18 cellular contexts compared by ENCODE assay signal in genomic region chr2:128404709-128405466, GRCh38.
DNase-seq lines count a peak whose midpoint lies in the region; ATAC-seq and TF ChIP-seq lines count a peak whose summit lies in the region.
"Had no signal": no experiment of that assay in that cellular context is flagged by ENCODE, and none has a peak within 500 bp of the region (broad histone marks: within the 10 kb centered on the region; RNA-seq: fewer than 3 reads in every experiment).

No MANE protein-coding gene starts in this region.

- peaks cover 3% of the 10 kb centered on the region for H3K36me3 Mint-ChIP-seq in endodermal cell (ENCODE audit: low read depth)
- no peaks in the 10 kb centered on the region for H3K36me3 Mint-ChIP-seq in progenitor cell of endocrine pancreas (ENCODE audit: insufficient read depth)
- H3K36me3 Mint-ChIP-seq: CD4-positive, CD25-positive, alpha-beta regulatory T cell had no signal

- intact Hi-C loops in vagina (cut with DNase I): no loop called here

- TF ChIP-seq POLR2A in vagina (IDR thresholded peaks at IDR 0.05): no peak

- no peak for ATAC-seq in GM21619 (IDR thresholded peaks at IDR 0.05; ENCODE audit: unreplicated experiment)
- ATAC-seq: PC-3 had no signal

- H3K27me3 Mint-ChIP-seq in endodermal cell (ENCODE audit: insufficient read depth): peaks cover 32% of the 10 kb centered on the region
- H3K27me3 Mint-ChIP-seq in progenitor cell of endocrine pancreas: peaks cover 51% of the 10 kb centered on the region

- H3K4me1 Mint-ChIP-seq in endodermal cell (peaks cover 38% of the 10 kb centered on the region), progenitor cell of endocrine pancreas (ENCODE audit: low read depth) (peaks cover 15% of the 10 kb centered on the region)

- H3K9me3 ChIP-seq in endodermal cell (ENCODE audit: control insufficient read depth, low read length) (peaks cover 4% of the 10 kb centered on the region), vagina (no peaks in the 10 kb centered on the region)

- DNase-seq in activated effector memory CD4-positive, alpha-beta T cell treated with anti-CD3 and anti-CD28 coated beads, Interleukin-2, amount 50 U/mL, for 16 hours: peak; percentile 14
- DNase-seq in activated effector memory CD4-positive, alpha-beta T cell treated with Interleukin-2 at 50 U/mL for 16 hours: no peak
- peak; percentile 16 for DNase-seq in endodermal cell
- DNase-seq in progenitor cell of endocrine pancreas (ENCODE audit: low spot score, unreplicated experiment): no peak
- peak; percentile 37 to 76 for DNase-seq in vagina (ENCODE audit: extremely low spot score in 2 of 2)
- no peak for DNase-seq in stimulated activated CD4-positive, alpha-beta T cell treated with anti-CD3 and anti-CD28 coated beads, Interleukin-15, amount 100 ng/mL, for 24 hours
- no peak for DNase-seq in activated gamma-delta T cell (lab: John Stamatoyannopoulos, UW)
- DNase-seq: AML-193; Calu3; CD4-positive, CD25-positive, alpha-beta regulatory T cell; HFFc6; KG1; NCI-H1105; NCI-H1694 treated with DMSO at 0.1 percent for 48 hours; NCI-H446; NCI-H748 treated with DMSO at 0.1 percent for 48 hours; PC-3 had no signal

- TF ChIP-seq CTCF in endodermal cell (conservative IDR thresholded peaks at IDR 0.05) (no peak), progenitor cell of endocrine pancreas (IDR thresholded peaks at IDR 0.05; ENCODE audit: unreplicated experiment) (no peak), vagina (IDR thresholded peaks at IDR 0.05) (no peak)

- H3K4me3 Mint-ChIP-seq in endodermal cell (no peak overlapping the region), progenitor cell of endocrine pancreas (ENCODE audit: low read depth) (no peak overlapping the region)
- H3K4me3 Mint-ChIP-seq: CD4-positive, CD25-positive, alpha-beta regulatory T cell; HFFc6 had no signal

- H3K27ac Mint-ChIP-seq in endodermal cell (no peak overlapping the region), progenitor cell of endocrine pancreas (peak overlapping the region; percentile 31)
- H3K27ac Mint-ChIP-seq: CD4-positive, CD25-positive, alpha-beta regulatory T cell; HFFc6 had no signal

- H3K36me3 ChIP-seq in endodermal cell (ENCODE audit: control insufficient read depth, insufficient read depth, low read length) (no peaks in the 10 kb centered on the region), vagina (no peaks in the 10 kb centered on the region)

- H3K4me3 ChIP-seq in endodermal cell (ENCODE audit: low read length) (no peak overlapping the region), vagina (no peak overlapping the region)

- peaks cover 11% of the 10 kb centered on the region for H3K4me1 ChIP-seq in endodermal cell (ENCODE audit: control insufficient read depth, insufficient read depth, low read length)
- peaks cover 15% of the 10 kb centered on the region for H3K4me1 ChIP-seq in vagina

- H3K9me3 Mint-ChIP-seq in endodermal cell: peaks cover 2% of the 10 kb centered on the region
- no peaks in the 10 kb centered on the region for H3K9me3 Mint-ChIP-seq in progenitor cell of endocrine pancreas (ENCODE audit: low read depth)
- H3K9me3 Mint-ChIP-seq: HFFc6 had no signal

- WGBS in endodermal cell (ENCODE audit: insufficient coverage in 1 of 2, insufficient read length in 1 of 2), 2 experiments: 93 to 94% methylated on average over 7 to 11 of the region's 11 CpGs

- H3K9ac ChIP-seq in endodermal cell (ENCODE audit: extremely low read depth, low read length, poor library complexity, severe bottlenecking): no peak overlapping the region

- no peaks in the 10 kb centered on the region for H3K27me3 ChIP-seq in endodermal cell (ENCODE audit: control insufficient read depth, insufficient read depth, low read length, poor library complexity, severe bottlenecking)
- no peaks in the 10 kb centered on the region for H3K27me3 ChIP-seq in vagina

- H3K27ac ChIP-seq in endodermal cell (ENCODE audit: low read depth, low read length) (no peak overlapping the region), vagina (no peak overlapping the region)

Comparison
In these comparisons a context has a peak if more than half of its experiments do, and no peak if none do; other contexts are left out.
1. DNase-seq: peak in activated effector memory CD4-positive, alpha-beta T cell treated with anti-CD3 and anti-CD28 coated beads, Interleukin-2, amount 50 U/mL, for 16 hours (single experiment), endodermal cell (single experiment) and vagina (2 of 2); none in activated effector memory CD4-positive, alpha-beta T cell treated with Interleukin-2 at 50 U/mL for 16 hours (single experiment), progenitor cell of endocrine pancreas (single experiment), stimulated activated CD4-positive, alpha-beta T cell treated with anti-CD3 and anti-CD28 coated beads, Interleukin-15, amount 100 ng/mL, for 24 hours (single experiment) and activated gamma-delta T cell (single experiment).